ENCODE assay signal across 14 cellular contexts in genomic region chr4:89285735-89286134, GRCh38. TPM values are rescaled to one million over a fixed set of nuclear protein-coding genes. Genes with fewer than 3 reads are reported as not detected.
DNase-seq lines count a peak whose midpoint lies in the region; ATAC-seq and TF ChIP-seq lines count a peak whose summit lies in the region.
"Had no signal": no experiment of that assay in that cellular context is flagged by ENCODE, and none has a peak within 500 bp of the region (broad histone marks: within the 10 kb centered on the region; RNA-seq: fewer than 3 reads in every experiment).

No MANE protein-coding gene starts in this region.

- POLR2A ChIA-PET in activated CD4-positive, alpha-beta memory T cell treated with anti-CD3 and anti-CD28 coated beads, Interleukin-2, amount 10 ng/mL, durations not matched to agents 7 days and 5 days (lab: Charles Lee), result interaction anchor here (1.0 to 10.4 kb wide), 6 partner anchors 8 to 50 kb away, joined by 3 to 516 read pairs (median 30); partner anchors contain the start of gene GPRIN3
- POLR2A ChIA-PET in naive thymus-derived CD4-positive, alpha-beta T cell (lab: Charles Lee), result interaction anchor here (0.7 to 2.6 kb wide), 3 partner anchors 12 to 40 kb away, joined by 3 to 16 read pairs (median 7); no protein-coding TSS in a partner anchor

- H3K27ac ChIP-seq in naive thymus-derived CD4-positive, alpha-beta T cell (ENCODE audit: low read depth, low read length), result no peak overlapping the region
- no peak overlapping the region for H3K27ac ChIP-seq in GM23338 (ENCODE audit: low read depth)
- H3K27ac ChIP-seq: esophagus squamous epithelium had no signal

- no peaks in the 10 kb centered on the region for H3K9me3 Mint-ChIP-seq in T-helper 1 cell treated with Interleukin-12 subunit alpha and Interleukin-12 subunit beta and Interleukin-4 antibody, amounts not matched to agents 30 μg/mL and 1 μg/mL, for 36 hours
- H3K9me3 Mint-ChIP-seq in activated CD4-positive, alpha-beta memory T cell treated with anti-CD3 and anti-CD28 coated beads, Interleukin-2, amount 10 ng/mL, durations not matched to agents 7 days and 5 days, result no peaks in the 10 kb centered on the region
- H3K9me3 Mint-ChIP-seq in naive thymus-derived CD4-positive, alpha-beta T cell, result peaks cover 0 to 5% (median 0%) of the 10 kb centered on the region in 11 donors
- no peaks in the 10 kb centered on the region; the same call in 2 of the 3 replicates for H3K9me3 Mint-ChIP-seq in GM23338

- peaks cover 77% of the 10 kb centered on the region for H3K4me1 Mint-ChIP-seq in T-helper 1 cell treated with Interleukin-12 subunit alpha and Interleukin-12 subunit beta and Interleukin-4 antibody, amounts not matched to agents 30 μg/mL and 1 μg/mL, for 36 hours (ENCODE audit: low read depth)
- H3K4me1 Mint-ChIP-seq in activated CD4-positive, alpha-beta memory T cell treated with anti-CD3 and anti-CD28 coated beads, Interleukin-2, amount 10 ng/mL, durations not matched to agents 7 days and 5 days, result peaks cover 90% of the 10 kb centered on the region
- peaks cover 62 to 89% (median 84%) of the 10 kb centered on the region in 7 donors for H3K4me1 Mint-ChIP-seq in naive thymus-derived CD4-positive, alpha-beta T cell
- H3K4me1 Mint-ChIP-seq in GM23338, result peaks cover 25% of the 10 kb centered on the region

- H3F3A ChIP-seq in GM23338 (replicated peaks; ENCODE audit: low read depth), result no peaks in the 10 kb centered on the region

- peaks cover 51 to 83% of the 10 kb centered on the region in 2 donors for H3K4me1 ChIP-seq in naive thymus-derived CD4-positive, alpha-beta T cell (ENCODE audit: control insufficient read depth in 2 of 2, insufficient read depth in 2 of 2, low read length in 2 of 2)
- peaks cover 26% of the 10 kb centered on the region for H3K4me1 ChIP-seq in GM23338 (ENCODE audit: insufficient read depth)

- no peak overlapping the region for H2AFZ ChIP-seq in GM23338

- intact Hi-C loops in naive thymus-derived CD4-positive, alpha-beta T cell (cut with micrococcal nuclease), result loop anchor here in 1 of 2 donors (1.0 kb wide), 1 partner anchor 9 kb away; no protein-coding TSS in a partner anchor

- H3K27me3 ChIP-seq in naive thymus-derived CD4-positive, alpha-beta T cell (ENCODE audit: control insufficient read depth in 2 of 2, insufficient read depth in 2 of 2, low read length in 2 of 2), result no peaks in the 10 kb centered on the region
- no peaks in the 10 kb centered on the region for H3K27me3 ChIP-seq in GM23338 (ENCODE audit: insufficient read depth)
- H3K27me3 ChIP-seq: esophagus squamous epithelium had no signal

- DNase-seq in T-helper 1 cell (no peak), GM23338 (ENCODE audit: low spot score) (no peak)
- no peak for DNase-seq in activated CD4-positive, alpha-beta memory T cell treated with anti-CD3 and anti-CD28 coated beads, Interleukin-2, amount 10 ng/mL, durations not matched to agents 7 days and 5 days
- no peak for DNase-seq in naive thymus-derived CD4-positive, alpha-beta T cell
- no peak for DNase-seq in stimulated activated CD4-positive, alpha-beta T cell treated with anti-CD3 and anti-CD28 coated beads, Interleukin-4, amount 100 ng/mL, for 4 hours
- DNase-seq: 8988T; activated CD4-positive, alpha-beta T cell treated with anti-CD3 and anti-CD28 coated beads for 48 hours; esophagus squamous epithelium; KBM-7; NCI-H446 treated with DMSO at 0.1 percent for 48 hours had no signal

- H3K36me3 ChIP-seq in naive thymus-derived CD4-positive, alpha-beta T cell (ENCODE audit: control insufficient read depth in 2 of 3, insufficient read depth in 3 of 3, low read length in 3 of 3), result no peaks in the 10 kb centered on the region
- no peaks in the 10 kb centered on the region for H3K36me3 ChIP-seq in GM23338 (ENCODE audit: insufficient read depth)
- H3K36me3 ChIP-seq: esophagus squamous epithelium had no signal

- H3K4me3 Mint-ChIP-seq in T-helper 1 cell treated with Interleukin-12 subunit alpha and Interleukin-12 subunit beta and Interleukin-4 antibody, amounts not matched to agents 30 μg/mL and 1 μg/mL, for 36 hours, result peak overlapping the region; percentile 30
- H3K4me3 Mint-ChIP-seq in activated CD4-positive, alpha-beta memory T cell treated with anti-CD3 and anti-CD28 coated beads, Interleukin-2, amount 10 ng/mL, durations not matched to agents 7 days and 5 days, result peak overlapping the region; percentile 56
- peak overlapping the region in 9 of 10 donors; percentile 51 to 72 (median 63) for H3K4me3 Mint-ChIP-seq in naive thymus-derived CD4-positive, alpha-beta T cell
- H3K4me3 Mint-ChIP-seq in GM23338, result no peak overlapping the region

- H4K20me1 ChIP-seq in GM23338 (replicated peaks; ENCODE audit: insufficient read depth), result no peaks in the 10 kb centered on the region

- ATAC-seq in GM19372 (IDR thresholded peaks at IDR 0.05; ENCODE audit: low read depth, unreplicated experiment) (peak; percentile 47), GM18517 (IDR thresholded peaks at IDR 0.05; ENCODE audit: unreplicated experiment) (no peak), GM23338 (no peak)
- no peak for ATAC-seq in naive thymus-derived CD4-positive, alpha-beta T cell
- ATAC-seq: Panc1 had no signal

- no peaks in the 10 kb centered on the region for H3K79me2 ChIP-seq in GM23338 (replicated peaks; ENCODE audit: insufficient read depth)

- H3K27ac Mint-ChIP-seq in T-helper 1 cell treated with Interleukin-12 subunit alpha and Interleukin-12 subunit beta and Interleukin-4 antibody, amounts not matched to agents 30 μg/mL and 1 μg/mL, for 36 hours, result peak overlapping the region; percentile 58
- H3K27ac Mint-ChIP-seq in activated CD4-positive, alpha-beta memory T cell treated with anti-CD3 and anti-CD28 coated beads, Interleukin-2, amount 10 ng/mL, durations not matched to agents 7 days and 5 days, result peak overlapping the region; percentile 83
- H3K27ac Mint-ChIP-seq in naive thymus-derived CD4-positive, alpha-beta T cell, result peak overlapping the region in 8 of 9 donors; percentile 47 to 92 (median 82)
- no peak overlapping the region for H3K27ac Mint-ChIP-seq in GM23338

- TF ChIP-seq CTCF in GM23338 (conservative IDR thresholded peaks at IDR 0.05; ENCODE audit: low read depth in 2 of 2), result no peak

- no peaks in the 10 kb centered on the region for H3K27me3 Mint-ChIP-seq in T-helper 1 cell treated with Interleukin-12 subunit alpha and Interleukin-12 subunit beta and Interleukin-4 antibody, amounts not matched to agents 30 μg/mL and 1 μg/mL, for 36 hours (ENCODE audit: low read depth)
- H3K27me3 Mint-ChIP-seq in activated CD4-positive, alpha-beta memory T cell treated with anti-CD3 and anti-CD28 coated beads, Interleukin-2, amount 10 ng/mL, durations not matched to agents 7 days and 5 days, result no peaks in the 10 kb centered on the region
- H3K27me3 Mint-ChIP-seq in naive thymus-derived CD4-positive, alpha-beta T cell, result no peaks in the 10 kb centered on the region
- H3K27me3 Mint-ChIP-seq in GM23338 (ENCODE audit: insufficient read depth, low read depth, poor library complexity), result no peaks in the 10 kb centered on the region

- no peaks in the 10 kb centered on the region for H3K9me2 ChIP-seq in GM23338 (ENCODE audit: insufficient read depth)

- CTCF ChIA-PET in activated CD4-positive, alpha-beta memory T cell treated with anti-CD3 and anti-CD28 coated beads, Interleukin-2, amount 10 ng/mL, durations not matched to agents 7 days and 5 days (lab: Charles Lee), result interaction anchor here (1.3 to 4.5 kb wide), 3 partner anchors 8 to 32 kb away, joined by 3 to 23 read pairs (median 8); no protein-coding TSS in a partner anchor
- CTCF ChIA-PET in naive thymus-derived CD4-positive, alpha-beta T cell (lab: Charles Lee), result interaction anchor here (1.4 to 1.6 kb wide), 2 partner anchors 16 to 31 kb away, joined by 3 to 4 read pairs; no protein-coding TSS in a partner anchor

- H3K36me3 Mint-ChIP-seq in T-helper 1 cell treated with Interleukin-12 subunit alpha and Interleukin-12 subunit beta and Interleukin-4 antibody, amounts not matched to agents 30 μg/mL and 1 μg/mL, for 36 hours (ENCODE audit: low read depth), result peaks cover 39% of the 10 kb centered on the region
- peaks cover 47% of the 10 kb centered on the region for H3K36me3 Mint-ChIP-seq in activated CD4-positive, alpha-beta memory T cell treated with anti-CD3 and anti-CD28 coated beads, Interleukin-2, amount 10 ng/mL, durations not matched to agents 7 days and 5 days (ENCODE audit: low read depth)
- peaks cover 0 to 44% (median 11%) of the 10 kb centered on the region in 5 donors for H3K36me3 Mint-ChIP-seq in naive thymus-derived CD4-positive, alpha-beta T cell
- H3K36me3 Mint-ChIP-seq in GM23338 (ENCODE audit: low read depth), result no peaks in the 10 kb centered on the region

- H3K4me3 ChIP-seq in naive thymus-derived CD4-positive, alpha-beta T cell (ENCODE audit: low read length), result no peak overlapping the region
- no peak overlapping the region for H3K4me3 ChIP-seq in GM23338
- H3K4me3 ChIP-seq: esophagus squamous epithelium had no signal

- H3K4me2 ChIP-seq in GM23338, result no peak overlapping the region

- no peaks in the 10 kb centered on the region for H3K9me3 ChIP-seq in naive thymus-derived CD4-positive, alpha-beta T cell (ENCODE audit: control insufficient read depth in 2 of 3, low read length in 3 of 3)
- H3K9me3 ChIP-seq: esophagus squamous epithelium had no signal

TF ChIP-seq in GM23338, 12 proteins besides CTCF, POLR2A, EP300 and RAD21 (continues in another document):
- TF ChIP-seq JUNB (IDR thresholded peaks at IDR 0.05; ENCODE audit: unreplicated experiment) (no peak), EZH2phosphoT487 (IDR thresholded peaks at IDR 0.05; ENCODE audit: unreplicated experiment) (no peak)

RNA-seq across cellular contexts. Expression of gene GPRIN3, which starts 21.9 kb away (rescaled TPM):
- total RNA-seq in activated CD4-positive, alpha-beta memory T cell treated with anti-CD3 and anti-CD28 coated beads, Interleukin-2, amount 10 ng/mL, durations not matched to agents 7 days and 5 days, result 100 to 1,000 TPM; 102 to 106 TPM
- 10 to 100 TPM; 10.2 to 55.5 (median 24.8) TPM for total RNA-seq in naive thymus-derived CD4-positive, alpha-beta T cell
- 1 to 10 TPM; 7.3 to 8.1 TPM for polyA plus RNA-seq in naive thymus-derived CD4-positive, alpha-beta T cell
- 3.2 TPM in 2 replicates for total RNA-seq in GM23338 (2014; rRNA removed; shearing (Covaris generic))
- 0.49 and 0.74 TPM in 2 replicates for polyA plus RNA-seq in GM23338 (2016; fragmentation: Nextera tagmentation; extraction: Ambion mirVana)
